ENCODE assay signal across 10 cellular contexts in the genomic region with DNA sequence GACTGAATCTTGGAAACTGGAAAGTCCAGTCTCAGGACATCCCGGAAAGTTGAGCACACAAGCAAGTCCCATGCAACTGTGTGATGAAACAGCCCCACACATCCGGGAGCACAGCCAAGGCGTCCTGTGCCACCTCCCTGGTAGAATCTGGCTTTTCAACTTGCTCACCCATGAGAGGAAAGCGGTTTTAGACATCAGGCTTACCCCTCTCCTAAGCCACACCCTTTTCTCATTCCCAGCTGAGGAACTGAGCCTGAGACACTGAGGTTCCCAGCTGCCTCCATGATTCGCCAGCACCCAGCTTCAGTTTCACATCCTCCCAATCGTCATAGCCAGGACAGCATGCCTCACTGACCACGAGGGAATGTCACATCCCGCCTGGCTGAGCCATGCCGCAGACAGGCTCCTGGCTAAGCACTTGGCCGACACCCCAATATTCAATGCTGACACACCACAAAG.
DNase-seq lines count a peak whose midpoint lies in the region; ATAC-seq and TF ChIP-seq lines count a peak whose summit lies in the region.
"Had no signal": no experiment of that assay in that cellular context is flagged by ENCODE, and none has a peak within 500 bp of the region (broad histone marks: within the 10 kb centered on the region; RNA-seq: fewer than 3 reads in every experiment).

No MANE protein-coding gene starts in this region.

- H3K36me3 ChIP-seq in HCT116 (ENCODE audit: control insufficient read depth in 1 of 2, insufficient read depth in 2 of 2, low read length in 2 of 2) (no peaks in the 10 kb centered on the region), adrenal gland (replicated peaks in 1 of 2) (no peaks in the 10 kb centered on the region)

- DNase-seq in HCT116 (ENCODE audit: low read depth, low spot score) (no peak), adrenal gland (peak; percentile 51 to 80 (median 65)), left cardiac atrium (peak; percentile 71), HuH-7.5 (ENCODE audit: low spot score) (no peak)
- no peak for DNase-seq in stimulated activated naive CD8-positive, alpha-beta T cell treated with anti-CD3 and anti-CD28 coated beads, Interleukin-15, Interleukin-2, amounts not matched to agents 100 U/mL and 50 U/mL, for 24 hours
- DNase-seq: activated T-cell treated with anti-CD3 and anti-CD28 coated beads, Interleukin-2, amount 50 U/mL, for 1 hour; NCI-H1930 had no signal

- no peak for TF ChIP-seq RAD21 in HCT116 (IDR thresholded peaks at IDR 0.05; ENCODE audit: low read depth)

- no peak overlapping the region for H2AFZ ChIP-seq in HCT116 (ENCODE audit: low read depth, low read length, poor library complexity, severe bottlenecking)

- H3K9me3 ChIP-seq in HCT116 (ENCODE audit: control insufficient read depth in 1 of 2, insufficient read depth in 1 of 2, low read depth in 1 of 2, low read length in 2 of 2) (no peaks in the 10 kb centered on the region), adrenal gland (replicated peaks in 1 of 3) (no peaks in the 10 kb centered on the region)

- no peaks in the 10 kb centered on the region for H3K9me2 ChIP-seq in HCT116 (ENCODE audit: insufficient read depth)

- ATAC-seq in HCT116 = peak; percentile 32
- ATAC-seq in left cardiac atrium = peak; percentile 78 to 85
- no peak for ATAC-seq in HG03469 (IDR thresholded peaks at IDR 0.05; ENCODE audit: unreplicated experiment)
- no peak for ATAC-seq in stimulated activated naive CD8-positive, alpha-beta T cell treated with anti-CD3 and anti-CD28 coated beads, Interleukin-15, Interleukin-2, amounts not matched to agents 100 U/mL and 50 U/mL, for 24 hours
- ATAC-seq in HG02938 (IDR thresholded peaks at IDR 0.05; ENCODE audit: unreplicated experiment) = no peak

- CTCF ChIA-PET in HCT116 (lab: Charles Lee) = no interaction called here

- TF ChIP-seq POLR2A in HCT116 (IDR thresholded peaks at IDR 0.05; ENCODE audit: borderline replicate concordance, extremely low read depth, insufficient read depth, insufficient read length) (no peak), adrenal gland (IDR thresholded peaks at IDR 0.05) (no peak)

- no peaks in the 10 kb centered on the region for H4K20me1 ChIP-seq in HCT116 (ENCODE audit: insufficient read depth)

- H3K79me2 ChIP-seq in HCT116 (ENCODE audit: insufficient read depth, low read length) = no peaks in the 10 kb centered on the region

- H3K4me1 ChIP-seq in HCT116 (ENCODE audit: control insufficient read depth in 1 of 2, insufficient read depth in 2 of 2, low read length in 2 of 2) (no peaks in the 10 kb centered on the region), adrenal gland (replicated peaks in 1 of 2) (no peaks in the 10 kb centered on the region)

- RAD21 ChIA-PET in HCT116 (lab: Charles Lee; ENCODE audit: low non-redundant PET in 1 of 2, low total read pairs in 2 of 2, uncharacterized antibody in 2 of 2, unreplicated experiment in 2 of 2) = no interaction called here

- no peak overlapping the region for H3K9ac ChIP-seq in HCT116 (ENCODE audit: low read length)

- intact Hi-C loops in HCT116 (cut with micrococcal nuclease) = no loop called here
- intact Hi-C loops in adrenal gland (cut with DNase I) = no loop called here
- intact Hi-C loops in left cardiac atrium (cut with DNase I) = loop anchor here in 1 of 2 donors (10.0 kb wide), 1 partner anchor 399 kb away; no protein-coding TSS in a partner anchor

- WGBS in adrenal gland, 4 donors = 76 to 83% (median 78%) methylated on average over 5 to 10 of the region's 10 CpGs

- TF ChIP-seq CTCF in HCT116 (IDR thresholded peaks at IDR 0.05 in 2 of 3, conservative IDR thresholded peaks at IDR 0.05 in 1 of 3; ENCODE audit: borderline replicate concordance in 1 of 3, insufficient read depth in 1 of 3, low read depth in 2 of 3, low read length in 2 of 3) (no peak), adrenal gland (IDR thresholded peaks at IDR 0.05) (no peak)

- H3K27ac ChIP-seq in HCT116 (ENCODE audit: low read depth, low read length) (no peak overlapping the region), adrenal gland (peak overlapping the region in 3 of 5 donors; percentile 21 to 37 (median 35)), skin epidermis (peak overlapping the region in 18 of 21 experiments; percentile 57 to 82 (median 76))

- H3K4me3 ChIP-seq in HCT116 (replicated peaks in 1 of 2; ENCODE audit: low read depth in 1 of 2, low read length in 2 of 2) (no peak overlapping the region), adrenal gland (no peak overlapping the region), skin epidermis (no peak overlapping the region)

- POLR2A ChIA-PET in HCT116 (lab: Charles Lee) = no interaction called here

- H3K27me3 ChIP-seq in HCT116 (ENCODE audit: insufficient read depth, low read length) (no peaks in the 10 kb centered on the region), adrenal gland (no peaks in the 10 kb centered on the region)

- no peak overlapping the region for H3K4me2 ChIP-seq in HCT116 (ENCODE audit: low read length)

- no TSS peak for BruUV-seq in HCT116 (replicated peaks; lab: Mats Ljungman, UMichigan)

TF ChIP-seq in HCT116, 20 proteins besides CTCF, POLR2A, EP300 and RAD21:
- TF ChIP-seq JUND (IDR thresholded peaks at IDR 0.05) = no peak
- TF ChIP-seq, protein P1, sequence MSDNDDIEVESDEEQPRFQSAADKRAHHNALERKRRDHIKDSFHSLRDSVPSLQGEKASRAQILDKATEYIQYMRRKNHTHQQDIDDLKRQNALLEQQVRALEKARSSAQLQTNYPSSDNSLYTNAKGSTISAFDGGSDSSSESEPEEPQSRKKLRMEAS (IDR thresholded peaks at IDR 0.05) = peak; percentile 40; the same call in 1 of the 2 replicates
TF ChIP-seq in HCT116: peak in this region for 1.

Comparison
In these comparisons a context has a peak if more than half of its experiments do, and no peak if none do; other contexts are left out.
1. ATAC-seq: peak in HCT116 (single experiment) and left cardiac atrium (2 of 2); none in HG03469 (single experiment), stimulated activated naive CD8-positive, alpha-beta T cell treated with anti-CD3 and anti-CD28 coated beads, Interleukin-15, Interleukin-2, amounts not matched to agents 100 U/mL and 50 U/mL, for 24 hours (single experiment) and HG02938 (single experiment).
2. DNase-seq: peak in adrenal gland (7 of 7) and left cardiac atrium (single experiment); none in HCT116 (single experiment), stimulated activated naive CD8-positive, alpha-beta T cell treated with anti-CD3 and anti-CD28 coated beads, Interleukin-15, Interleukin-2, amounts not matched to agents 100 U/mL and 50 U/mL, for 24 hours (single experiment) and HuH-7.5 (single experiment).